Comparison of ENCODE assay signal across 21 cellular contexts in the genomic region with DNA sequence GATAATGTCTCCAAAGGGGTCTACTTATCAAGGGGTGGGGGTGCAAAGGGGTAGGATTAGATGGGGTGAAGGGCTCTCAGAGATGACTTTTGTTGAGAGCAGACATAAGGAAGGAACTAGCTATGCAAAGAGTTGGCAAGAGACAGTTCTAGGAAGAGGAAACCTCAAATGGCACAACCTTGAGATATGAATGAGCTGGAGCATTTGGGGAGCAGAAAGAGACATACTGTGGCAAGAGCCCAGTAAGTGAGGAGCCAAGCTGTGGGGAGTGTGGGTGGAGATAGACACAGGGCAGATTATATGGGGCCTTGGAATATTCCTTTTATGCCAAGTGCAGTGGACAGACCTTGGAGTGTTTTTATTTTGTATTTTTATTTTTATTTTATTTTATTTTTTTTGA.
"Had no signal": no experiment of that assay in that cellular context is flagged by ENCODE, and none has a peak within 500 bp of the region (broad histone marks: within the 10 kb centered on the region; RNA-seq: fewer than 3 reads in every experiment).

No MANE protein-coding gene starts in this region.

- H3K4me1 ChIP-seq: esophagus muscularis mucosa, left lung, neural progenitor cell, right lobe of liver, upper lobe of left lung had no signal

- H3K4me3 ChIP-seq: coronary artery, esophagus muscularis mucosa, hepatocyte, left lung, lung, neural progenitor cell, right lobe of liver, upper lobe of left lung had no signal

- DNase-seq: activated CD4-positive, alpha-beta T cell treated with anti-CD3 and anti-CD28 coated beads for 48 hours; activated CD4-positive, CD25-positive, alpha-beta regulatory T cell; activated T-cell treated with anti-CD3 and anti-CD28 coated beads for 4 hours; amniotic stem cell; cerebellar nuclear complex; glutamatergic neuron; immature natural killer cell; left lung; naive B cell; posterior cingulate gyrus; right lobe of liver; small intestine; stimulated activated CD4-positive, alpha-beta T cell treated with anti-CD3 and anti-CD28 coated beads, Interleukin-2, amount 100 ng/mL, for 24 hours; SW 1271; upper lobe of left lung had no signal

- H3K36me3 ChIP-seq: esophagus muscularis mucosa, left lung, neural progenitor cell, right lobe of liver, upper lobe of left lung had no signal

- H3K27me3 Mint-ChIP-seq: stimulated activated memory B cell treated with anti-CD40 and anti-IgM and Interleukin-4, amounts not matched to agents 10 μg/mL and 1 μg/mL and 100 μg/mL, for 72 hours had no signal

- H3K36me3 Mint-ChIP-seq: neural progenitor cell; stimulated activated memory B cell treated with anti-CD40 and anti-IgM and Interleukin-4, amounts not matched to agents 10 μg/mL and 1 μg/mL and 100 μg/mL, for 72 hours had no signal

- H3K4me1 Mint-ChIP-seq: naive B cell; neural progenitor cell; stimulated activated memory B cell treated with anti-CD40 and anti-IgM and Interleukin-4, amounts not matched to agents 10 μg/mL and 1 μg/mL and 100 μg/mL, for 72 hours had no signal

- H3K9me3 ChIP-seq: esophagus muscularis mucosa, left lung, right lobe of liver, upper lobe of left lung had no signal

- H3K27ac Mint-ChIP-seq: immature natural killer cell; neural progenitor cell; stimulated activated memory B cell treated with anti-CD40 and anti-IgM and Interleukin-4, amounts not matched to agents 10 μg/mL and 1 μg/mL and 100 μg/mL, for 72 hours had no signal

- H3K27me3 ChIP-seq: esophagus muscularis mucosa, hepatocyte, left lung, neural progenitor cell, right lobe of liver, upper lobe of left lung had no signal

- H3K27ac ChIP-seq: coronary artery, esophagus muscularis mucosa, hepatocyte, left lung, neural progenitor cell, right lobe of liver, upper lobe of left lung had no signal

- H3K4me3 Mint-ChIP-seq: immature natural killer cell; naive B cell; neural progenitor cell; stimulated activated memory B cell treated with anti-CD40 and anti-IgM and Interleukin-4, amounts not matched to agents 10 μg/mL and 1 μg/mL and 100 μg/mL, for 72 hours had no signal

- ATAC-seq: left lung; right lobe of liver; stimulated activated memory B cell treated with anti-CD40 and anti-IgM and Interleukin-4, amounts not matched to agents 10 μg/mL and 1 μg/mL and 100 μg/mL, for 72 hours had no signal
